12 cellular contexts compared by ENCODE assay signal in the genomic region with DNA sequence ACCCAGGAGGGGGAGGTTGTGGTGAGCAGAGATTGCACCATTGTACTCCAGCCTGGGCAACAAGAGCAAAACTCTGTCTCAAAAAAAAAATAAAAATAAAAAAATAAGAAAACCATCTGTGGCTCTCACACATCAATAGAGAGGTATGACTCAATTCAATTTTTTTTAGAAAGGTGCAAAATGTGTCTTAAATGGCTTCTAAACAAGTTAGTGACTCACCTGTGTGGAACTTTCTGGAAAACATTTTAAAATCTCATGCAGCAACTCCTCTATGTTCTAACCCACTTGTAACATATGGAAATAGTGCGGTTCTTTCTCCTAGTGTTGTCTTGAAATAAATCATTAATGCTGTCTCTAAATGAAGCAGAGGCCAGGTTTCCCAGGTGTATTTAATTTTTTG. TPM values are rescaled to one million over a fixed set of nuclear protein-coding genes. Genes with fewer than 3 reads are reported as not detected.
DNase-seq lines count a peak whose midpoint lies in the region; ATAC-seq and TF ChIP-seq lines count a peak whose summit lies in the region.
"Had no signal": no experiment of that assay in that cellular context is flagged by ENCODE, and none has a peak within 500 bp of the region (broad histone marks: within the 10 kb centered on the region; RNA-seq: fewer than 3 reads in every experiment).

No MANE protein-coding gene starts in this region.

- peaks cover 43% of the 10 kb centered on the region for H3K36me3 Mint-ChIP-seq in endothelial cell (ENCODE audit: low read depth, unreplicated experiment)
- H3K36me3 Mint-ChIP-seq: CD8-positive, alpha-beta memory T cell had no signal

- H3K23ac ChIP-seq in IMR-90 (ENCODE audit: low read depth, low read length) = no peak overlapping the region

- no peak overlapping the region for H3K27ac Mint-ChIP-seq in endothelial cell (ENCODE audit: unreplicated experiment)
- H3K27ac Mint-ChIP-seq: GM23338 had no signal

- in situ Hi-C loops in IMR-90 (cut with MboI; ENCODE audit: low sequenced_read_pairs) = no loop called here

- H3K79me1 ChIP-seq in IMR-90 (ENCODE audit: low read depth in 1 of 2, low read length in 2 of 2) = no peaks in the 10 kb centered on the region

- CTCF ChIA-PET in IMR-90 (lab: Yijun Ruan, JAX) = no interaction called here

- peaks cover 4% of the 10 kb centered on the region for H3K9me3 ChIP-seq in IMR-90 (ENCODE audit: control insufficient read depth, insufficient read depth, low read length)

- H4K8ac ChIP-seq in IMR-90 (ENCODE audit: low read depth in 2 of 2, low read length in 2 of 2) = no peak overlapping the region

- no peak overlapping the region for H2BK15ac ChIP-seq in IMR-90 (ENCODE audit: low read depth, low read length)

- POLR2A ChIA-PET in IMR-90 (lab: Charles Lee; ENCODE audit: unreplicated experiment) = no interaction called here

- peaks cover 2% of the 10 kb centered on the region for H3K27me3 Mint-ChIP-seq in endothelial cell (ENCODE audit: unreplicated experiment)

- H2AFZ ChIP-seq in IMR-90 (replicated peaks; ENCODE audit: low read length, poor library complexity) = no peak overlapping the region
- H2AFZ ChIP-seq: GM23338 had no signal

- H2BK5ac ChIP-seq in IMR-90 (ENCODE audit: low read depth, low read length, poor library complexity, severe bottlenecking) = no peak overlapping the region

- no peak for TF ChIP-seq POLR2A in IMR-90 (IDR thresholded peaks at IDR 0.05; ENCODE audit: low read depth, low read length)

- no peak for DNase-seq in IMR-90
- no peak for DNase-seq in endothelial cell (ENCODE audit: low spot score)
- peak; percentile 75 for DNase-seq in renal cortical epithelial cell (ENCODE audit: low read depth)
- no peak for DNase-seq in T1000 (lab: John Stamatoyannopoulos, UW)
- DNase-seq in GF-D8 (lab: John Stamatoyannopoulos, UW) = no peak
- no peak for DNase-seq in NCI-H1105 (lab: John Stamatoyannopoulos, UW)
- DNase-seq: CD8-positive, alpha-beta memory T cell; DMS53; H7 had no signal

- H4K91ac ChIP-seq in IMR-90 (ENCODE audit: insufficient read depth, low read depth, low read length) = no peak overlapping the region

- H3K9me3 Mint-ChIP-seq in endothelial cell (ENCODE audit: unreplicated experiment) = no peaks in the 10 kb centered on the region
- H3K9me3 Mint-ChIP-seq: CD8-positive, alpha-beta memory T cell had no signal

- no peak overlapping the region for H3K4me3 ChIP-seq in IMR-90 (ENCODE audit: insufficient read depth, low read depth, low read length)
- H3K4me3 ChIP-seq: GM23338 had no signal

- H4K5ac ChIP-seq in IMR-90 (ENCODE audit: low read depth, low read length) = no peak overlapping the region

- H3K9me1 ChIP-seq in IMR-90 (ENCODE audit: insufficient read depth, low read length) = peaks cover 7% of the 10 kb centered on the region

- H2BK20ac ChIP-seq in IMR-90 (ENCODE audit: low read depth, low read length) = no peak overlapping the region

- TF ChIP-seq RAD21 in IMR-90 (IDR thresholded peaks at IDR 0.05; ENCODE audit: low read length) = no peak

- no TSS peak for BruUV-seq in IMR-90 (replicated peaks; lab: Mats Ljungman, UMichigan)

- H3K36me3 ChIP-seq in IMR-90 (ENCODE audit: control insufficient read depth, insufficient read depth, low read length) = no peaks in the 10 kb centered on the region

- peak overlapping the region; percentile 35; the same call in 1 of the 2 replicates for H3K18ac ChIP-seq in IMR-90 (ENCODE audit: low read depth, low read length)

- peak overlapping the region; percentile 4 for H3K4me3 Mint-ChIP-seq in endothelial cell (ENCODE audit: unreplicated experiment)
- H3K4me3 Mint-ChIP-seq: CD8-positive, alpha-beta memory T cell; GM23338 had no signal

- H3K4me2 ChIP-seq in IMR-90 (ENCODE audit: low read depth, low read length) = no peak overlapping the region
- H3K4me2 ChIP-seq: GM23338 had no signal

- H3K4ac ChIP-seq in IMR-90 (ENCODE audit: low read depth, low read length) = no peak overlapping the region

- H2BK120ac ChIP-seq in IMR-90 (ENCODE audit: low read depth, low read length) = no peak overlapping the region

- no peak overlapping the region for H3K56ac ChIP-seq in IMR-90 (ENCODE audit: extremely low read depth, insufficient read depth, low read length)

- peaks cover 11% of the 10 kb centered on the region for H3K4me1 ChIP-seq in IMR-90 (ENCODE audit: control insufficient read depth, insufficient read depth, low read length)

- dilution Hi-C loops in IMR-90 (cut with HindIII; ENCODE audit: low sequenced_read_pairs, unreplicated experiment) = no loop called here

- H3K14ac ChIP-seq in IMR-90 (replicated peaks; ENCODE audit: low read depth, low read length) = no peak overlapping the region

- no CpG with 5 or more reads among the region's 1 CpG for WGBS in IMR-90 (ENCODE audit: extremely low coverage in 2 of 2, insufficient read length in 1 of 2), 2 experiments

- H4K20me1 ChIP-seq in IMR-90 (ENCODE audit: insufficient read depth, low read length) = no peaks in the 10 kb centered on the region

- peaks cover 8% of the 10 kb centered on the region for H3K4me1 Mint-ChIP-seq in endothelial cell (ENCODE audit: unreplicated experiment)
- H3K4me1 Mint-ChIP-seq: CD8-positive, alpha-beta memory T cell; GM23338 had no signal

- H3K27ac ChIP-seq in IMR-90 (ENCODE audit: insufficient read depth, low read length) (no peak overlapping the region), VCaP (peak overlapping the region; percentile 45; the same call in 1 of the 2 replicates)

- no peak overlapping the region for H3K9ac ChIP-seq in IMR-90 (ENCODE audit: low read depth, low read length)

- no peak overlapping the region for H2AK9ac ChIP-seq in IMR-90 (replicated peaks; ENCODE audit: low read depth, low read length, poor library complexity)

- no peak overlapping the region for H2AK5ac ChIP-seq in IMR-90 (ENCODE audit: low read depth, low read length)

- no peaks in the 10 kb centered on the region for H3K27me3 ChIP-seq in IMR-90 (ENCODE audit: control insufficient read depth, insufficient read depth, low read length)

- intact Hi-C loops in IMR-90 (cut with micrococcal nuclease) = no loop called here

- ATAC-seq in IMR-90 (ENCODE audit: low read depth) = no peak
- ATAC-seq: GM23338 had no signal

- TF ChIP-seq CTCF in IMR-90 (conservative IDR thresholded peaks at IDR 0.05; ENCODE audit: low read depth, low read length) (no peak), VCaP (conservative IDR thresholded peaks at IDR 0.05) (no peak), endothelial cell (IDR thresholded peaks at IDR 0.05; ENCODE audit: unreplicated experiment) (no peak)

TF ChIP-seq in IMR-90, 13 proteins besides CTCF, POLR2A, EP300 and RAD21:
- TF ChIP-seq MAFK (IDR thresholded peaks at IDR 0.05; ENCODE audit: low read depth, low read length) (no peak), SMC3 (IDR thresholded peaks at IDR 0.05; ENCODE audit: low read depth, low read length) (no peak), BHLHE40 (IDR thresholded peaks at IDR 0.05; ENCODE audit: low read depth, low read length) (no peak), NFE2L2 (IDR thresholded peaks at IDR 0.05; ENCODE audit: low read depth, low read length) (no peak), RCOR1 (IDR thresholded peaks at IDR 0.05; ENCODE audit: insufficient replicate concordance, low read length) (no peak)
- TF ChIP-seq, protein P1, sequence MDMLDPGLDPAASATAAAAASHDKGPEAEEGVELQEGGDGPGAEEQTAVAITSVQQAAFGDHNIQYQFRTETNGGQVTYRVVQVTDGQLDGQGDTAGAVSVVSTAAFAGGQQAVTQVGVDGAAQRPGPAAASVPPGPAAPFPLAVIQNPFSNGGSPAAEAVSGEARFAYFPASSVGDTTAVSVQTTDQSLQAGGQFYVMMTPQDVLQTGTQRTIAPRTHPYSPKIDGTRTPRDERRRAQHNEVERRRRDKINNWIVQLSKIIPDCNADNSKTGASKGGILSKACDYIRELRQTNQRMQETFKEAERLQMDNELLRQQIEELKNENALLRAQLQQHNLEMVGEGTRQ (IDR thresholded peaks at IDR 0.05; ENCODE audit: low read depth, low read length) = no peak

RNA-seq across cellular contexts. Expression of gene SULT1C4, which starts 10.7 kb away (rescaled TPM):
- total RNA-seq in IMR-90 (2012; rRNA removed) = 0.36 and 0.56 TPM in 2 replicates
- 0.27 and 0.50 TPM in 2 replicates for polyA plus RNA-seq in IMR-90 (2012; rRNA removed)
- polyA plus RNA-seq in IMR-90 (2012; cell fraction: cytosol; rRNA removed) = 0.26 and 0.49 TPM in 2 replicates
- polyA plus RNA-seq in IMR-90 (2012; cell fraction: nucleus; rRNA removed; ENCODE audit: low replicate concordance) = 0.35 and 1.9 TPM in 2 replicates
- 22.6 TPM for total RNA-seq in endothelial cell (ENCODE audit: unreplicated experiment)
- 37.2 and 47.7 TPM in 2 replicates for total RNA-seq in renal cortical epithelial cell
- total RNA-seq: A673; CD8-positive, alpha-beta memory T cell had no signal
- polyA plus RNA-seq: CD8-positive, alpha-beta memory T cell had no signal

Comparison
In these comparisons a context has a peak if more than half of its experiments do, and no peak if none do; other contexts are left out.
1. RNA of gene SULT1C4, which starts 10.7 kb away (total RNA-seq): 37.2 to 47.7 TPM in renal cortical epithelial cell and 22.6 TPM in endothelial cell (single experiment); 0.36 to 0.56 TPM in IMR-90; every median in the first group is over 10 times any median in the second.